Comparison of ENCODE assay signal across 31 cellular contexts in the genomic region with DNA sequence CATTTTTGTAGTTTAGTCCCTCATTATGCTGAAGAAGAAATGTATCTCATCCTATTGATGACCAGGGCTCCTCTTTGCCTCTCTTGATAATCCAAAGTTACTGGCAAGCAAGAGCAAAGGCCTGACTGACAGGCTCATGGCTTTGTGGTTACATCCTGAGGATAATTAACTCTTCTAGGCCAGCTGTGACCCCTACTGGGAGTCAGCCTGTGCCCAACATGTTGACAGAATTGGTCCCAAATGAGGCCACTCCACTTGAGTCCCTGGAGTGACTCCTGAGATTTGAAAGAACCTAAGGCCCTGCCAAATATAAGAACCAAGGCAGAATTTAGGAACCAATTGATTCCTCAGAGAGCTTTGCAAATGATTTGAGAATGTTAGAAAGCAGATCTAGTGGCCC.
DNase-seq lines count a peak whose midpoint lies in the region; TF ChIP-seq lines count a peak whose summit lies in the region.
"Had no signal": no experiment of that assay in that cellular context is flagged by ENCODE, and none has a peak within 500 bp of the region (broad histone marks: within the 10 kb centered on the region; RNA-seq: fewer than 3 reads in every experiment).

No MANE protein-coding gene starts in this region.

- H3K4me1 Mint-ChIP-seq in neural progenitor cell: peaks cover 9% of the 10 kb centered on the region
- H3K4me1 Mint-ChIP-seq: stimulated activated memory B cell treated with anti-CD40 and anti-IgM and Interleukin-4, amounts not matched to agents 10 μg/mL and 1 μg/mL and 100 μg/mL, for 72 hours had no signal

- no peaks in the 10 kb centered on the region for H3K36me3 Mint-ChIP-seq in neural progenitor cell
- H3K36me3 Mint-ChIP-seq: activated naive CD8-positive, alpha-beta T cell; stimulated activated memory B cell treated with anti-CD40 and anti-IgM and Interleukin-4, amounts not matched to agents 10 μg/mL and 1 μg/mL and 100 μg/mL, for 72 hours had no signal

- no peak overlapping the region for H3K27ac Mint-ChIP-seq in neural progenitor cell
- H3K27ac Mint-ChIP-seq: activated naive CD8-positive, alpha-beta T cell; dendritic cell treated with granulocyte-macrophage colony-stimulating factor and Interleukin-4, amounts not matched to agents 40 ng/mL and 50 ng/mL, for 4 days; stimulated activated memory B cell treated with anti-CD40 and anti-IgM and Interleukin-4, amounts not matched to agents 10 μg/mL and 1 μg/mL and 100 μg/mL, for 72 hours had no signal

- peaks cover 13% of the 10 kb centered on the region for H3F3A ChIP-seq in neural progenitor cell (ENCODE audit: low read depth)

- no peak overlapping the region for H3K4me3 Mint-ChIP-seq in neural progenitor cell
- H3K4me3 Mint-ChIP-seq: activated naive CD8-positive, alpha-beta T cell; dendritic cell treated with granulocyte-macrophage colony-stimulating factor and Interleukin-4, amounts not matched to agents 40 ng/mL and 50 ng/mL, for 4 days; stimulated activated memory B cell treated with anti-CD40 and anti-IgM and Interleukin-4, amounts not matched to agents 10 μg/mL and 1 μg/mL and 100 μg/mL, for 72 hours had no signal

- H3K36me3 ChIP-seq in WERI-Rb-1 (no peaks in the 10 kb centered on the region), neural progenitor cell (no peaks in the 10 kb centered on the region)
- H3K36me3 ChIP-seq: BE2C, cardiac muscle cell, esophagus squamous epithelium, MG63, right lobe of liver had no signal

- H3K4me3 ChIP-seq in WERI-Rb-1 (ENCODE audit: low read depth, low read length) (no peak overlapping the region), neural progenitor cell (no peak overlapping the region)
- H3K4me3 ChIP-seq: cardiac muscle cell, esophagus squamous epithelium, K562, MG63, right lobe of liver had no signal

- peaks cover 13% of the 10 kb centered on the region for H3K4me1 ChIP-seq in neural progenitor cell
- H3K4me1 ChIP-seq: BE2C, esophagus squamous epithelium, right lobe of liver had no signal

- H3K27me3 ChIP-seq in WERI-Rb-1 (ENCODE audit: insufficient read depth, low read depth, severe bottlenecking): no peaks in the 10 kb centered on the region
- no peaks in the 10 kb centered on the region for H3K27me3 ChIP-seq in neural progenitor cell
- H3K27me3 ChIP-seq: BE2C, cardiac muscle cell, esophagus squamous epithelium, MG63, right lobe of liver had no signal

- H3K4me2 ChIP-seq in neural progenitor cell: peak overlapping the region; percentile 30

- POLR2A ChIA-PET in RWPE1 (lab: Yijun Ruan, JAX; ENCODE audit: low non-redundant PET): no interaction called here

- CTCF ChIA-PET in RWPE1 (lab: Yijun Ruan, JAX): no interaction called here

- no peak overlapping the region for H3K27ac ChIP-seq in WERI-Rb-1
- H3K27ac ChIP-seq in neural progenitor cell: peak overlapping the region; percentile 49
- no peak overlapping the region for H3K27ac ChIP-seq in RWPE1
- H3K27ac ChIP-seq: cardiac muscle cell, esophagus squamous epithelium, right lobe of liver had no signal

- peaks cover 3% of the 10 kb centered on the region for H3K27me3 Mint-ChIP-seq in neural progenitor cell (ENCODE audit: insufficient read depth, low read depth)
- H3K27me3 Mint-ChIP-seq: activated naive CD8-positive, alpha-beta T cell; dendritic cell treated with granulocyte-macrophage colony-stimulating factor and Interleukin-4, amounts not matched to agents 40 ng/mL and 50 ng/mL, for 4 days; stimulated activated memory B cell treated with anti-CD40 and anti-IgM and Interleukin-4, amounts not matched to agents 10 μg/mL and 1 μg/mL and 100 μg/mL, for 72 hours had no signal

- peaks cover 9% of the 10 kb centered on the region for H3K9me3 Mint-ChIP-seq in neural progenitor cell

- H3K9ac ChIP-seq in neural progenitor cell: no peak overlapping the region

- no peaks in the 10 kb centered on the region for H3K79me2 ChIP-seq in neural progenitor cell (ENCODE audit: low read depth)

- H3K9me3 ChIP-seq in WERI-Rb-1 (ENCODE audit: severe bottlenecking) (no peaks in the 10 kb centered on the region), neural progenitor cell (ENCODE audit: low read depth) (no peaks in the 10 kb centered on the region)
- H3K9me3 ChIP-seq: BE2C, MG63, right lobe of liver had no signal

- H4K20me1 ChIP-seq in neural progenitor cell (ENCODE audit: low read depth): no peaks in the 10 kb centered on the region

- TF ChIP-seq CTCF in WERI-Rb-1 (IDR thresholded peaks at IDR 0.05; ENCODE audit: low read depth, low read length): peak; percentile 24; the same call in 1 of the 2 replicates
- TF ChIP-seq CTCF in neural progenitor cell (IDR thresholded peaks at IDR 0.05): peak; percentile 13
- TF ChIP-seq CTCF in RWPE1 (conservative IDR thresholded peaks at IDR 0.05; ENCODE audit: low read depth): no peak

- peak; percentile 13 for DNase-seq in NCI-H345 (lab: John Stamatoyannopoulos, UW)
- DNase-seq in NCI-H345 treated with DMSO at 0.1 percent for 48 hours (lab: John Stamatoyannopoulos, UW; ENCODE audit: unreplicated experiment): no peak
- DNase-seq in NCI-H446 (lab: John Stamatoyannopoulos, UW): peak; percentile 3 to 54
- peak; percentile 54 for DNase-seq in WERI-Rb-1
- DNase-seq in neural progenitor cell (ENCODE audit: low spot score): peak; percentile 72
- DNase-seq in T-helper 9 cell: no peak
- no peak for DNase-seq in RWPE1 (ENCODE audit: low spot score)
- DNase-seq in NCI-H2227 (lab: John Stamatoyannopoulos, UW; ENCODE audit: unreplicated experiment): no peak
- DNase-seq: ACHN; activated CD4-positive, CD25-positive, alpha-beta regulatory T cell treated with anti-CD3 and anti-CD28 coated beads, Interleukin-2, amount 50 U/mL, for 72 hours; activated effector memory CD4-positive, alpha-beta T cell treated with Interleukin-2 at 50 U/mL for 16 hours; aorta; BE2C; DND-41; esophagus squamous epithelium; foreskin melanocyte; left colon; mammary epithelial cell; MG63; NCI-H1694; NCI-H226; right lobe of liver; RPMI8226; stimulated activated CD4-positive, alpha-beta T cell treated with anti-CD3 and anti-CD28 coated beads, Interleukin-12 subunit alpha, Interleukin-12 subunit beta, amount 100 ng/mL, for 4 hours; stimulated activated CD4-positive, alpha-beta T cell treated with anti-CD3 and anti-CD28 coated beads, Interleukin-4, amount 100 ng/mL, for 24 hours; T-helper 1 cell had no signal

- H2AFZ ChIP-seq in neural progenitor cell (replicated peaks): no peak overlapping the region

Comparison
In these comparisons a context has a peak if more than half of its experiments do, and no peak if none do; other contexts are left out.
1. DNase-seq: peak in NCI-H345 (single experiment), NCI-H446 (2 of 2), WERI-Rb-1 (single experiment) and neural progenitor cell (single experiment); none in NCI-H345 treated with DMSO at 0.1 percent for 48 hours (single experiment), T-helper 9 cell (single experiment), RWPE1 (single experiment) and NCI-H2227 (single experiment).